19 cellular contexts compared by ENCODE assay signal in genomic region chr4:165404080-165404479, GRCh38. TPM values are rescaled to one million over a fixed set of nuclear protein-coding genes. Genes with fewer than 3 reads are reported as not detected.
"Had no signal": no experiment of that assay in that cellular context is flagged by ENCODE, and none has a peak within 500 bp of the region (broad histone marks: within the 10 kb centered on the region; RNA-seq: fewer than 3 reads in every experiment).

No MANE protein-coding gene starts in this region.

- H3K4me3 Mint-ChIP-seq: dendritic cell treated with granulocyte-macrophage colony-stimulating factor and Interleukin-4, amounts not matched to agents 40 ng/mL and 50 ng/mL, for 4 days; effector memory CD8-positive, alpha-beta T cell; mesothelial cell of epicardium; naive B cell; naive thymus-derived CD8-positive, alpha-beta T cell had no signal

- H3K27ac ChIP-seq: esophagus muscularis mucosa, foreskin keratinocyte, gastroesophageal sphincter, heart right ventricle, left lung, lower lobe of right lung had no signal

- H3K9me3 Mint-ChIP-seq: dendritic cell treated with granulocyte-macrophage colony-stimulating factor and Interleukin-4, amounts not matched to agents 40 ng/mL and 50 ng/mL, for 4 days; effector memory CD8-positive, alpha-beta T cell; naive B cell; naive thymus-derived CD8-positive, alpha-beta T cell had no signal

- H3K36me3 Mint-ChIP-seq: naive thymus-derived CD8-positive, alpha-beta T cell had no signal

- H3K36me3 ChIP-seq: esophagus muscularis mucosa, heart right ventricle, left lung, lower lobe of right lung had no signal

- H3K4me1 ChIP-seq: esophagus muscularis mucosa, foreskin keratinocyte, gastroesophageal sphincter, heart right ventricle, left lung, lower lobe of right lung had no signal

- H3K4me1 Mint-ChIP-seq: naive B cell; naive thymus-derived CD8-positive, alpha-beta T cell had no signal

- DNase-seq: cortex of kidney; effector CD8-positive, alpha-beta T cell; effector memory CD8-positive, alpha-beta T cell; foreskin keratinocyte; head of caudate nucleus; heart right ventricle; hippocampal formation; left cardiac atrium; left lung; left ventricle myocardium superior; lower lobe of right lung; mesenchymal stem cell; mucosa of descending colon; naive B cell; naive thymus-derived CD8-positive, alpha-beta T cell had no signal

- H3K27me3 ChIP-seq: esophagus muscularis mucosa, gastroesophageal sphincter, heart right ventricle, left lung had no signal

- H3K27ac Mint-ChIP-seq: dendritic cell treated with granulocyte-macrophage colony-stimulating factor and Interleukin-4, amounts not matched to agents 40 ng/mL and 50 ng/mL, for 4 days; effector memory CD8-positive, alpha-beta T cell; mesothelial cell of epicardium; naive thymus-derived CD8-positive, alpha-beta T cell had no signal

- ATAC-seq: effector memory CD8-positive, alpha-beta T cell; foreskin keratinocyte; gastroesophageal sphincter; heart right ventricle; left cardiac atrium; left lung; left ventricle myocardium superior; lower lobe of right lung; mucosa of descending colon; naive thymus-derived CD8-positive, alpha-beta T cell had no signal

- H3K9me3 ChIP-seq: esophagus muscularis mucosa, gastroesophageal sphincter, heart right ventricle, left lung, lower lobe of right lung, mucosa of descending colon had no signal

- H3K4me3 ChIP-seq: esophagus muscularis mucosa, gastroesophageal sphincter, heart right ventricle, left lung, lower lobe of right lung, mucosa of descending colon had no signal

RNA-seq across cellular contexts. Expression of gene CPE, which starts 25.3 kb away (rescaled TPM):
- total RNA-seq: naive thymus-derived CD8-positive, alpha-beta T cell had no signal
